Comparison of ENCODE assay signal across 1 cellular context in the genomic region with DNA sequence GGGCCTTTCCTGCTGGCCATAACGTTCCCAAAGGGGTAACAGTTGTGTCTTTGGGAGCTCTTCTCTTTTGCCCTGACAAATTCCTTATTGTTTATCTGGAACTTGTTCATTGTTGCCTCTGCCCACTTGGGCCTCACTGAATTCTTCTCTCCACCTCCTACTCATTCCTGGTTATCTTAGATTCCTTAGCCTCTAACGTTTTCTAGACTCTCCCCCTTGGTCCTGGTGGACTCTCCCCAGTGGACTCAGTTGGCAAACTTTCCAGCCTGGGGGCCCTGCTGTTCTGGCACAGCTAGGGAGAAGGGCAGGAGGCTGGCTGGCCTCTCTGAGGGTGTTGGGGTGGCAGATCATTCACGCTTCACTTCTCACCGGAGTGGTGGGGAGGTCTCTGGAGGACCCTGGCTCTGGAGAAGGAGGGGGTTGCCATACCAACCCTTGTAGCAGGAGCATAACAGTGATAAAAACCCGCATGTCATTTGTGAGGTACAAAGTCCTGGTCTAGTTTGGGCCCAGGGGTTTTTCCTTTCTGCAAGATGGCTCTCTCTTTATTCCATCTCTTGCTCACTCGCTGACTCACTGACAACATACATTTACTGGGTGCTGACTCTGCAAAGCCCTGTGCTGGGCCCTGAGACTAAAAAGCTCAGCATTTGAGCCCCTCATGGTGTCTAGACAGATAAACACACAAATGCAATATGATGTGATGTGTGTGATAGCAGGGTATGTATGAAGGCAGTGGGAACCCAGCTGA.
TF ChIP-seq lines count a peak whose summit lies in the region.

No MANE protein-coding gene starts in this region.

TF ChIP-seq in H1, 55 proteins besides CTCF, POLR2A, EP300 and RAD21:
- TF ChIP-seq, protein P1, sequence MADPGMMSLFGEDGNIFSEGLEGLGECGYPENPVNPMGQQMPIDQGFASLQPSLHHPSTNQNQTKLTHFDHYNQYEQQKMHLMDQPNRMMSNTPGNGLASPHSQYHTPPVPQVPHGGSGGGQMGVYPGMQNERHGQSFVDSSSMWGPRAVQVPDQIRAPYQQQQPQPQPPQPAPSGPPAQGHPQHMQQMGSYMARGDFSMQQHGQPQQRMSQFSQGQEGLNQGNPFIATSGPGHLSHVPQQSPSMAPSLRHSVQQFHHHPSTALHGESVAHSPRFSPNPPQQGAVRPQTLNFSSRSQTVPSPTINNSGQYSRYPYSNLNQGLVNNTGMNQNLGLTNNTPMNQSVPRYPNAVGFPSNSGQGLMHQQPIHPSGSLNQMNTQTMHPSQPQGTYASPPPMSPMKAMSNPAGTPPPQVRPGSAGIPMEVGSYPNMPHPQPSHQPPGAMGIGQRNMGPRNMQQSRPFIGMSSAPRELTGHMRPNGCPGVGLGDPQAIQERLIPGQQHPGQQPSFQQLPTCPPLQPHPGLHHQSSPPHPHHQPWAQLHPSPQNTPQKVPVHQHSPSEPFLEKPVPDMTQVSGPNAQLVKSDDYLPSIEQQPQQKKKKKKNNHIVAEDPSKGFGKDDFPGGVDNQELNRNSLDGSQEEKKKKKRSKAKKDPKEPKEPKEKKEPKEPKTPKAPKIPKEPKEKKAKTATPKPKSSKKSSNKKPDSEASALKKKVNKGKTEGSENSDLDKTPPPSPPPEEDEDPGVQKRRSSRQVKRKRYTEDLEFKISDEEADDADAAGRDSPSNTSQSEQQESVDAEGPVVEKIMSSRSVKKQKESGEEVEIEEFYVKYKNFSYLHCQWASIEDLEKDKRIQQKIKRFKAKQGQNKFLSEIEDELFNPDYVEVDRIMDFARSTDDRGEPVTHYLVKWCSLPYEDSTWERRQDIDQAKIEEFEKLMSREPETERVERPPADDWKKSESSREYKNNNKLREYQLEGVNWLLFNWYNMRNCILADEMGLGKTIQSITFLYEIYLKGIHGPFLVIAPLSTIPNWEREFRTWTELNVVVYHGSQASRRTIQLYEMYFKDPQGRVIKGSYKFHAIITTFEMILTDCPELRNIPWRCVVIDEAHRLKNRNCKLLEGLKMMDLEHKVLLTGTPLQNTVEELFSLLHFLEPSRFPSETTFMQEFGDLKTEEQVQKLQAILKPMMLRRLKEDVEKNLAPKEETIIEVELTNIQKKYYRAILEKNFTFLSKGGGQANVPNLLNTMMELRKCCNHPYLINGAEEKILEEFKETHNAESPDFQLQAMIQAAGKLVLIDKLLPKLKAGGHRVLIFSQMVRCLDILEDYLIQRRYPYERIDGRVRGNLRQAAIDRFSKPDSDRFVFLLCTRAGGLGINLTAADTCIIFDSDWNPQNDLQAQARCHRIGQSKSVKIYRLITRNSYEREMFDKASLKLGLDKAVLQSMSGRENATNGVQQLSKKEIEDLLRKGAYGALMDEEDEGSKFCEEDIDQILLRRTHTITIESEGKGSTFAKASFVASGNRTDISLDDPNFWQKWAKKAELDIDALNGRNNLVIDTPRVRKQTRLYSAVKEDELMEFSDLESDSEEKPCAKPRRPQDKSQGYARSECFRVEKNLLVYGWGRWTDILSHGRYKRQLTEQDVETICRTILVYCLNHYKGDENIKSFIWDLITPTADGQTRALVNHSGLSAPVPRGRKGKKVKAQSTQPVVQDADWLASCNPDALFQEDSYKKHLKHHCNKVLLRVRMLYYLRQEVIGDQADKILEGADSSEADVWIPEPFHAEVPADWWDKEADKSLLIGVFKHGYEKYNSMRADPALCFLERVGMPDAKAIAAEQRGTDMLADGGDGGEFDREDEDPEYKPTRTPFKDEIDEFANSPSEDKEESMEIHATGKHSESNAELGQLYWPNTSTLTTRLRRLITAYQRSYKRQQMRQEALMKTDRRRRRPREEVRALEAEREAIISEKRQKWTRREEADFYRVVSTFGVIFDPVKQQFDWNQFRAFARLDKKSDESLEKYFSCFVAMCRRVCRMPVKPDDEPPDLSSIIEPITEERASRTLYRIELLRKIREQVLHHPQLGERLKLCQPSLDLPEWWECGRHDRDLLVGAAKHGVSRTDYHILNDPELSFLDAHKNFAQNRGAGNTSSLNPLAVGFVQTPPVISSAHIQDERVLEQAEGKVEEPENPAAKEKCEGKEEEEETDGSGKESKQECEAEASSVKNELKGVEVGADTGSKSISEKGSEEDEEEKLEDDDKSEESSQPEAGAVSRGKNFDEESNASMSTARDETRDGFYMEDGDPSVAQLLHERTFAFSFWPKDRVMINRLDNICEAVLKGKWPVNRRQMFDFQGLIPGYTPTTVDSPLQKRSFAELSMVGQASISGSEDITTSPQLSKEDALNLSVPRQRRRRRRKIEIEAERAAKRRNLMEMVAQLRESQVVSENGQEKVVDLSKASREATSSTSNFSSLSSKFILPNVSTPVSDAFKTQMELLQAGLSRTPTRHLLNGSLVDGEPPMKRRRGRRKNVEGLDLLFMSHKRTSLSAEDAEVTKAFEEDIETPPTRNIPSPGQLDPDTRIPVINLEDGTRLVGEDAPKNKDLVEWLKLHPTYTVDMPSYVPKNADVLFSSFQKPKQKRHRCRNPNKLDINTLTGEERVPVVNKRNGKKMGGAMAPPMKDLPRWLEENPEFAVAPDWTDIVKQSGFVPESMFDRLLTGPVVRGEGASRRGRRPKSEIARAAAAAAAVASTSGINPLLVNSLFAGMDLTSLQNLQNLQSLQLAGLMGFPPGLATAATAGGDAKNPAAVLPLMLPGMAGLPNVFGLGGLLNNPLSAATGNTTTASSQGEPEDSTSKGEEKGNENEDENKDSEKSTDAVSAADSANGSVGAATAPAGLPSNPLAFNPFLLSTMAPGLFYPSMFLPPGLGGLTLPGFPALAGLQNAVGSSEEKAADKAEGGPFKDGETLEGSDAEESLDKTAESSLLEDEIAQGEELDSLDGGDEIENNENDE (IDR thresholded peaks at IDR 0.05; ENCODE audit: insufficient replicate concordance, low read length) = no peak
- TF ChIP-seq RNF2 (IDR thresholded peaks at IDR 0.05; ENCODE audit: borderline replicate concordance, low read depth, low read length, missing control alignments, poor library complexity, severe bottlenecking) (no peak), BCL11A (IDR thresholded peaks at IDR 0.05; ENCODE audit: low read depth in 2 of 2, low read length in 2 of 2) (no peak), ZNF274 (IDR thresholded peaks at IDR 0.05; ENCODE audit: borderline replicate concordance, extremely low read depth, low read length) (no peak), TAF1 (IDR thresholded peaks at IDR 0.05; ENCODE audit: low read depth, low read length) (no peak), CTBP2 (IDR thresholded peaks at IDR 0.05; ENCODE audit: borderline replicate concordance, insufficient read depth, insufficient read length, low read length) (no peak), GTF2F1 (IDR thresholded peaks at IDR 0.05; ENCODE audit: borderline replicate concordance, low read depth, low read length) (no peak), HDAC2 (IDR thresholded peaks at IDR 0.05; ENCODE audit: borderline replicate concordance in 1 of 2, low read depth in 2 of 2, low read length in 2 of 2) (no peak), POLR2AphosphoS5 (IDR thresholded peaks at IDR 0.05; ENCODE audit: low read depth, low read length) (no peak), KDM5A (IDR thresholded peaks at IDR 0.05; ENCODE audit: low read length) (no peak), PHF8 (conservative IDR thresholded peaks at IDR 0.05; ENCODE audit: low read depth, low read length) (no peak), CHD2 (IDR thresholded peaks at IDR 0.05; ENCODE audit: low read length) (no peak), POU5F1 (IDR thresholded peaks at IDR 0.05; ENCODE audit: low read depth, low read length) (no peak), YY1 (IDR thresholded peaks at IDR 0.05; ENCODE audit: low read depth, low read length) (no peak), TEAD4 (IDR thresholded peaks at IDR 0.05; ENCODE audit: low read depth, low read length) (no peak), CBX8 (IDR thresholded peaks at IDR 0.05; ENCODE audit: borderline replicate concordance, low read depth, low read length) (no peak), EGR1 (IDR thresholded peaks at IDR 0.05; ENCODE audit: borderline replicate concordance, low read depth, low read length) (no peak)
- TF ChIP-seq, protein P2, sequence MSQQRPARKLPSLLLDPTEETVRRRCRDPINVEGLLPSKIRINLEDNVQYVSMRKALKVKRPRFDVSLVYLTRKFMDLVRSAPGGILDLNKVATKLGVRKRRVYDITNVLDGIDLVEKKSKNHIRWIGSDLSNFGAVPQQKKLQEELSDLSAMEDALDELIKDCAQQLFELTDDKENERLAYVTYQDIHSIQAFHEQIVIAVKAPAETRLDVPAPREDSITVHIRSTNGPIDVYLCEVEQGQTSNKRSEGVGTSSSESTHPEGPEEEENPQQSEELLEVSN (IDR thresholded peaks at IDR 0.05) = no peak
- TF ChIP-seq, protein P3, sequence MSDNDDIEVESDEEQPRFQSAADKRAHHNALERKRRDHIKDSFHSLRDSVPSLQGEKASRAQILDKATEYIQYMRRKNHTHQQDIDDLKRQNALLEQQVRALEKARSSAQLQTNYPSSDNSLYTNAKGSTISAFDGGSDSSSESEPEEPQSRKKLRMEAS (IDR thresholded peaks at IDR 0.05) = no peak
